In the genomic region with DNA sequence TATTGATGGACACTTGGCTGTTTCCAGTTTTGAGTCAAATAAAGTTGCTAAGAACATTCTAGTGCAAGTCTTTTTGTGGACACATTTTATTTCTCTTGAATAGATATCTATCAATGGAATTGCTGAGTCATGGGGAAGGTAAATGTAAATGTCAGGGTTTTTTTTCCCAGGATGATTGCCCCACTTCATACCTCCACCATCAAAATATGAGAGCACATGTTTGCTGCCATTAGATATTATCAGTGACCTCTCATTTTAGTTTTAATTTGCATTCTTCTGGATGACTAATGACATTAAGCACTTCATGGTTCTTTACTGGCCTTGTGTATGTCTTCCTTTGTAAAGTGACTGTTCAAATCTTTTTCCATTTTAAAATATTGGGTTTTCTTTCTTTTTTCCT, we compare ENCODE assay signal across 21 cellular contexts. TPM values are rescaled to one million over a fixed set of nuclear protein-coding genes. Genes with fewer than 3 reads are reported as not detected.
A peak's percentile ranks its signal among the peaks of the same experiment; 100 is the strongest.
DNase-seq lines count a peak whose midpoint lies in the region; ATAC-seq, FAIRE-seq and TF ChIP-seq lines count a peak whose summit lies in the region.
"Had no signal": no experiment of that assay in that cellular context is flagged by ENCODE, and none has a peak within 500 bp of the region (broad histone marks: within the 10 kb centered on the region; RNA-seq: fewer than 3 reads in every experiment).

No MANE protein-coding gene starts in this region.

- H3K4me3 ChIP-seq in astrocyte (ENCODE audit: insufficient read depth, low read depth, low read length) (no peak overlapping the region), foreskin fibroblast (ENCODE audit: low read depth in 1 of 2, low read length in 2 of 2) (no peak overlapping the region), uterus (no peak overlapping the region), BE2C (ENCODE audit: low read depth, low read length) (no peak overlapping the region)
- H3K4me3 ChIP-seq: Peyer's patch, spleen had no signal

- peaks cover 13% of the 10 kb centered on the region for H3K36me3 ChIP-seq in astrocyte (ENCODE audit: insufficient read depth, low read length)
- H3K36me3 ChIP-seq in uterus: no peaks in the 10 kb centered on the region
- no peaks in the 10 kb centered on the region for H3K36me3 ChIP-seq in BE2C
- H3K36me3 ChIP-seq: Peyer's patch, spleen had no signal

- H3K27me3 Mint-ChIP-seq in astrocyte (ENCODE audit: low read depth, unreplicated experiment): no peaks in the 10 kb centered on the region

- ATAC-seq in HG02588 (IDR thresholded peaks at IDR 0.05; ENCODE audit: unreplicated experiment): no peak
- ATAC-seq: activated CD4-positive, CD25-positive, alpha-beta regulatory T cell treated with anti-CD3 and anti-CD28 coated beads, Interleukin-2, amount 50 U/mL, for 24 hours had no signal

- H3K4me2 ChIP-seq in astrocyte (ENCODE audit: low read length): no peak overlapping the region

- in situ Hi-C loops in GM13977 (cut with MboI; ENCODE audit: low pct_unique_long_range_greater_than_20kb, low sequenced_read_pairs, unreplicated experiment): no loop called here

- TF ChIP-seq CTCF in astrocyte (IDR thresholded peaks at IDR 0.05; ENCODE audit: insufficient read depth, low read depth, low read length): no peak
- no peak for TF ChIP-seq CTCF in foreskin fibroblast (IDR thresholded peaks at IDR 0.05; ENCODE audit: low read depth, low read length)
- TF ChIP-seq CTCF in GM13977 (IDR thresholded peaks at IDR 0.05; ENCODE audit: extremely low read depth, insufficient read depth, missing control alignments): no peak
- no peak for TF ChIP-seq CTCF in uterus (IDR thresholded peaks at IDR 0.05)
- no peak for TF ChIP-seq CTCF in BE2C (IDR thresholded peaks at IDR 0.05; ENCODE audit: low read depth, low read length)

- intact Hi-C loops in uterus (cut with DNase I; ENCODE audit: low total_unique reads): no loop called here

- H3K9me3 Mint-ChIP-seq in astrocyte (ENCODE audit: unreplicated experiment): no peaks in the 10 kb centered on the region
- H3K9me3 Mint-ChIP-seq: CD4-positive, alpha-beta T cell; central memory CD8-positive, alpha-beta T cell; T-helper 1 cell treated with Interleukin-12 subunit alpha and Interleukin-12 subunit beta and Interleukin-4 antibody, amounts not matched to agents 30 μg/mL and 1 μg/mL, for 36 hours had no signal

- H3K79me2 ChIP-seq in astrocyte (ENCODE audit: insufficient read depth, low read length): peaks cover 3% of the 10 kb centered on the region

- H3K4me1 ChIP-seq in astrocyte (ENCODE audit: insufficient read depth, low read length): peaks cover 7% of the 10 kb centered on the region
- H3K4me1 ChIP-seq in uterus: no peaks in the 10 kb centered on the region
- H3K4me1 ChIP-seq in BE2C: peaks cover 4% of the 10 kb centered on the region; the same call in 1 of the 2 replicates
- H3K4me1 ChIP-seq: spleen had no signal

- no peak overlapping the region for H3K9ac ChIP-seq in astrocyte (ENCODE audit: low read length)

- no peak overlapping the region for H3K27ac ChIP-seq in astrocyte (ENCODE audit: low read depth, low read length)
- H3K27ac ChIP-seq in uterus: no peak overlapping the region
- H3K27ac ChIP-seq: HL-60, Peyer's patch, spleen had no signal

- DNase-seq in AG20443 (ENCODE audit: low spot score) (peak; percentile 16), HS-5 (ENCODE audit: low read depth) (peak; percentile 13), astrocyte (ENCODE audit: low read depth) (peak; percentile 57), foreskin fibroblast (peak; percentile 20 to 41), GM13977 (ENCODE audit: low spot score) (no peak), uterus (no peak), BE2C (no peak)
- DNase-seq: activated CD8-positive, alpha-beta memory T cell treated with anti-CD3 and anti-CD28 coated beads, Interleukin-2, amount 50 U/mL, for 48 hours; activated naive CD4-positive, alpha-beta T cell treated with Interleukin-2 at 50 U/mL for 16 hours; CD4-positive, alpha-beta T cell; NCI-H187; NCI-H524; Peyer's patch; spleen; stimulated activated naive CD4-positive, alpha-beta T cell treated with Interleukin-2 at 50 U/mL for 16 hours had no signal

- peak; percentile 34 for FAIRE-seq in astrocyte (lab: Jason Lieb, UNC)

- H2AFZ ChIP-seq in astrocyte (ENCODE audit: low read depth, low read length): no peak overlapping the region

- peaks cover 5% of the 10 kb centered on the region for H3K4me1 Mint-ChIP-seq in astrocyte (ENCODE audit: low read depth, unreplicated experiment)
- H3K4me1 Mint-ChIP-seq: central memory CD8-positive, alpha-beta T cell had no signal

- H3K9me3 ChIP-seq in astrocyte (ENCODE audit: insufficient read depth, low read depth, low read length) (no peaks in the 10 kb centered on the region), uterus (no peaks in the 10 kb centered on the region), BE2C (no peaks in the 10 kb centered on the region)
- H3K9me3 ChIP-seq: Peyer's patch, spleen had no signal

- no peak overlapping the region for H3K27ac Mint-ChIP-seq in astrocyte (ENCODE audit: unreplicated experiment)
- H3K27ac Mint-ChIP-seq: CD4-positive, alpha-beta T cell; T-helper 1 cell treated with Interleukin-12 subunit alpha and Interleukin-12 subunit beta and Interleukin-4 antibody, amounts not matched to agents 30 μg/mL and 1 μg/mL, for 36 hours had no signal

- peaks cover 19% of the 10 kb centered on the region for H4K20me1 ChIP-seq in astrocyte (ENCODE audit: insufficient read depth, low read length)

- H3K27me3 ChIP-seq in astrocyte (ENCODE audit: insufficient read depth, low read length) (no peaks in the 10 kb centered on the region), uterus (no peaks in the 10 kb centered on the region), BE2C (no peaks in the 10 kb centered on the region)
- H3K27me3 ChIP-seq: Peyer's patch, spleen had no signal

- TF ChIP-seq POLR2A in uterus (IDR thresholded peaks at IDR 0.05): no peak

- H3K36me3 Mint-ChIP-seq in astrocyte (ENCODE audit: low read depth, unreplicated experiment): peaks cover 2% of the 10 kb centered on the region

- H3K4me3 Mint-ChIP-seq in astrocyte (ENCODE audit: unreplicated experiment): no peak overlapping the region
- H3K4me3 Mint-ChIP-seq: CD4-positive, alpha-beta T cell; central memory CD8-positive, alpha-beta T cell; T-helper 1 cell treated with Interleukin-12 subunit alpha and Interleukin-12 subunit beta and Interleukin-4 antibody, amounts not matched to agents 30 μg/mL and 1 μg/mL, for 36 hours had no signal

RNA-seq across cellular contexts. Expression of gene PAPSS2, which starts 45.7 kb away (rescaled TPM):
- total RNA-seq in astrocyte (48.6 and 58.5 TPM in 2 replicates), uterus (10 to 100 TPM; 16.2 to 30.2 (median 22.9) TPM)
- polyA plus RNA-seq in BE2C (2012; ENCODE audit: insufficient read depth, insufficient read length, low read depth): 0.11 TPM
- total RNA-seq: CD4-positive, alpha-beta T cell; G401 had no signal

Comparison
In these comparisons a context has a peak if more than half of its experiments do, and no peak if none do; other contexts are left out.
1. DNase-seq: peak in AG20443 (single experiment), HS-5 (single experiment), astrocyte (single experiment) and foreskin fibroblast (2 of 2); none in GM13977 (single experiment), uterus (0 of 2) and BE2C (single experiment).